ENCODE assay signal across 8 cellular contexts in genomic region chr6:37021356-37022129, GRCh38. TPM values are rescaled to one million over a fixed set of nuclear protein-coding genes. Genes with fewer than 3 reads are reported as not detected.
DNase-seq lines count a peak whose midpoint lies in the region; FAIRE-seq and TF ChIP-seq lines count a peak whose summit lies in the region.

No MANE protein-coding gene starts in this region.

- peaks cover 11 to 35% (median 32%) of the 10 kb centered on the region in 4 donors for H3K4me1 ChIP-seq in liver (ENCODE audit: control insufficient read depth in 4 of 4, insufficient read depth in 4 of 4, low read length in 3 of 4)
- H3K4me1 ChIP-seq in transverse colon = peaks cover 0 to 19% (median 8%) of the 10 kb centered on the region in 4 donors

- intact Hi-C loops in activated T-helper 2 cell treated with anti-CD3 and anti-CD28 coated beads, Interferon-gamma antibody, Interleukin-2, Interleukin-4, amounts not matched to agents 10 μg/mL and 5 μg/mL and 100 μg/mL, durations not matched to agents 14 hours and 24 hours and 36 hours (cut with micrococcal nuclease) = no loop called here
- intact Hi-C loops in transverse colon (cut with DNase I; ENCODE audit: low total_unique reads) = no loop called here

- 86% methylated on average over 14 of the region's 14 CpGs for WGBS in liver
- 76% methylated on average over 14 of the region's 14 CpGs; no CpG with 5 or more reads in 1 of the 2 donors for WGBS in transverse colon (ENCODE audit: low coverage in 1 of 2), 2 donors

- H3K27ac ChIP-seq in liver (ENCODE audit: low read depth in 1 of 2, low read length in 2 of 2) (no peak overlapping the region), transverse colon (no peak overlapping the region)

- H3K36me3 ChIP-seq in liver (ENCODE audit: control insufficient read depth in 4 of 4, insufficient read depth in 3 of 4, low read depth in 1 of 4, low read length in 3 of 4) (no peaks in the 10 kb centered on the region), transverse colon (no peaks in the 10 kb centered on the region)

- TF ChIP-seq CTCF in GM13977 (IDR thresholded peaks at IDR 0.05; ENCODE audit: extremely low read depth, insufficient read depth, missing control alignments) = peak; percentile 46
- TF ChIP-seq CTCF in liver (IDR thresholded peaks at IDR 0.05; ENCODE audit: low read depth, low read length, missing input control) = peak; percentile 21
- no peak for TF ChIP-seq CTCF in transverse colon (IDR thresholded peaks at IDR 0.05)

- H3K36me3 Mint-ChIP-seq in activated T-helper 2 cell treated with anti-CD3 and anti-CD28 coated beads, Interferon-gamma antibody, Interleukin-2, Interleukin-4, amounts not matched to agents 10 μg/mL and 5 μg/mL and 100 μg/mL, durations not matched to agents 14 hours and 24 hours and 36 hours (ENCODE audit: low read depth) = no peaks in the 10 kb centered on the region

- peak overlapping the region; percentile 22 for H3K27ac Mint-ChIP-seq in activated T-helper 2 cell treated with anti-CD3 and anti-CD28 coated beads, Interferon-gamma antibody, Interleukin-2, Interleukin-4, amounts not matched to agents 10 μg/mL and 5 μg/mL and 100 μg/mL, durations not matched to agents 14 hours and 24 hours and 36 hours

- TF ChIP-seq RAD21 in liver (IDR thresholded peaks at IDR 0.05) = peak; percentile 64 to 70

- no peak for TF ChIP-seq EP300 in transverse colon (IDR thresholded peaks at IDR 0.05; ENCODE audit: low read depth)

- no peaks in the 10 kb centered on the region for H3K27me3 ChIP-seq in liver (ENCODE audit: control insufficient read depth in 4 of 4, insufficient read depth in 4 of 4, low read length in 3 of 4)
- no peaks in the 10 kb centered on the region for H3K27me3 ChIP-seq in transverse colon

- no peaks in the 10 kb centered on the region for H3K9me3 ChIP-seq in liver (ENCODE audit: control insufficient read depth in 4 of 4, low read length in 3 of 4)
- no peaks in the 10 kb centered on the region for H3K9me3 ChIP-seq in transverse colon

- H3K9me3 Mint-ChIP-seq in activated T-helper 2 cell treated with anti-CD3 and anti-CD28 coated beads, Interferon-gamma antibody, Interleukin-2, Interleukin-4, amounts not matched to agents 10 μg/mL and 5 μg/mL and 100 μg/mL, durations not matched to agents 14 hours and 24 hours and 36 hours = no peaks in the 10 kb centered on the region

- H3K4me1 Mint-ChIP-seq in activated T-helper 2 cell treated with anti-CD3 and anti-CD28 coated beads, Interferon-gamma antibody, Interleukin-2, Interleukin-4, amounts not matched to agents 10 μg/mL and 5 μg/mL and 100 μg/mL, durations not matched to agents 14 hours and 24 hours and 36 hours (ENCODE audit: low read depth) = peaks cover 66% of the 10 kb centered on the region

- no peaks in the 10 kb centered on the region for H3K27me3 Mint-ChIP-seq in activated T-helper 2 cell treated with anti-CD3 and anti-CD28 coated beads, Interferon-gamma antibody, Interleukin-2, Interleukin-4, amounts not matched to agents 10 μg/mL and 5 μg/mL and 100 μg/mL, durations not matched to agents 14 hours and 24 hours and 36 hours (ENCODE audit: low read depth)

- no peak overlapping the region for H3K9ac ChIP-seq in liver (ENCODE audit: low read depth in 1 of 2, low read length in 2 of 2)

- H3K4me3 ChIP-seq in liver (ENCODE audit: low read depth in 1 of 3, low read length in 3 of 3) (no peak overlapping the region), transverse colon (no peak overlapping the region)

- DNase-seq in GM13977 (ENCODE audit: low spot score) = no peak
- peak; percentile 15 for DNase-seq in RCC 7860 (ENCODE audit: low spot score)
- DNase-seq in activated T-helper 2 cell treated with anti-CD3 and anti-CD28 coated beads, Interferon-gamma antibody, Interleukin-2, Interleukin-4, amounts not matched to agents 10 μg/mL and 5 μg/mL and 100 μg/mL, durations not matched to agents 14 hours and 24 hours and 36 hours (ENCODE audit: low spot score) = peak; percentile 71
- peak; percentile 23 for DNase-seq in transverse colon
- no peak for DNase-seq in amygdala (lab: John Stamatoyannopoulos, UW)
- DNase-seq in mucosa of gallbladder (ENCODE audit: low spot score) = no peak
- no peak for DNase-seq in hypothalamus (lab: John Stamatoyannopoulos, UW)

- no peak for TF ChIP-seq POLR2A in transverse colon (IDR thresholded peaks at IDR 0.05)

- in situ Hi-C loops in GM13977 (cut with MboI; ENCODE audit: low pct_unique_long_range_greater_than_20kb, low sequenced_read_pairs, unreplicated experiment) = loop anchor here (5.0 to 10.0 kb wide), 2 partner anchors 151 to 183 kb away; partner anchors contain the start of gene PIM1
- in situ Hi-C loops in transverse colon (cut with MboI; ENCODE audit: low pct_ligation_motif_present in 1 of 4, low pct_unique_long_range_greater_than_20kb in 1 of 4, low sequenced_read_pairs in 3 of 4) = loop anchor here (10.0 to 25.0 kb wide), 4 partner anchors 134 to 259 kb away; partner anchors contain the start of gene C6orf89 (in 3 of the 4)

- no peak overlapping the region for H3K4me3 Mint-ChIP-seq in activated T-helper 2 cell treated with anti-CD3 and anti-CD28 coated beads, Interferon-gamma antibody, Interleukin-2, Interleukin-4, amounts not matched to agents 10 μg/mL and 5 μg/mL and 100 μg/mL, durations not matched to agents 14 hours and 24 hours and 36 hours (ENCODE audit: low read depth)

- no peak for FAIRE-seq in RCC 7860 (lab: Jason Lieb, UNC)

TF ChIP-seq in liver, 16 proteins besides CTCF, POLR2A, EP300 and RAD21:
- no peak for TF ChIP-seq SP1 (IDR thresholded peaks at IDR 0.05)
- TF ChIP-seq GABPA (IDR thresholded peaks at IDR 0.05 in 1 of 2, conservative IDR thresholded peaks at IDR 0.05 in 1 of 2) = no peak
- TF ChIP-seq, protein P1, sequence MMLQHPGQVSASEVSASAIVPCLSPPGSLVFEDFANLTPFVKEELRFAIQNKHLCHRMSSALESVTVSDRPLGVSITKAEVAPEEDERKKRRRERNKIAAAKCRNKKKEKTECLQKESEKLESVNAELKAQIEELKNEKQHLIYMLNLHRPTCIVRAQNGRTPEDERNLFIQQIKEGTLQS (IDR thresholded peaks at IDR 0.05) = no peak

RNA-seq across cellular contexts. Expression of gene FGD2, which starts 16.1 kb away (rescaled TPM):
- 0.64 and 0.87 TPM in 2 replicates for total RNA-seq in activated T-helper 2 cell treated with anti-CD3 and anti-CD28 coated beads, Interferon-gamma antibody, Interleukin-2, Interleukin-4, amounts not matched to agents 10 μg/mL and 5 μg/mL and 100 μg/mL, durations not matched to agents 14 hours and 24 hours and 36 hours
- total RNA-seq in liver = 10 to 100 TPM; 12.4 to 24.4 TPM
- polyA plus RNA-seq in liver = 1 to 10 TPM; 4.6 to 5.8 TPM
- total RNA-seq in transverse colon = 10 to 100 TPM; 13.1 to 46.4 (median 29.6) TPM
- total RNA-seq in mucosa of gallbladder = 20.5 TPM

RNA-seq across cellular contexts. Expression of gene MTCH1, which starts 35.5 kb away (rescaled TPM):
- 117 and 119 TPM in 2 replicates for total RNA-seq in activated T-helper 2 cell treated with anti-CD3 and anti-CD28 coated beads, Interferon-gamma antibody, Interleukin-2, Interleukin-4, amounts not matched to agents 10 μg/mL and 5 μg/mL and 100 μg/mL, durations not matched to agents 14 hours and 24 hours and 36 hours
- total RNA-seq in liver = 10 to 100 TPM; 72.8 to 79.6 TPM
- 10 to 100 TPM; 61.5 to 75.4 TPM for polyA plus RNA-seq in liver
- total RNA-seq in transverse colon = 100 to 1,000 TPM; 123 to 190 (median 152) TPM
- total RNA-seq in mucosa of gallbladder = 206 TPM

Comparison
In these comparisons a context has a peak if more than half of its experiments do, and no peak if none do; other contexts are left out.
1. DNase-seq: peak in RCC 7860 (single experiment), activated T-helper 2 cell treated with anti-CD3 and anti-CD28 coated beads, Interferon-gamma antibody, Interleukin-2, Interleukin-4, amounts not matched to agents 10 μg/mL and 5 μg/mL and 100 μg/mL, durations not matched to agents 14 hours and 24 hours and 36 hours (single experiment) and transverse colon (single experiment); none in GM13977 (single experiment), amygdala (0 of 56), mucosa of gallbladder (single experiment) and hypothalamus (0 of 51).
2. CTCF ChIP-seq: peak in GM13977 (single experiment) and liver (single experiment); none in transverse colon (0 of 5).